Comparison of ENCODE assay signal across 19 cellular contexts in the genomic region with DNA sequence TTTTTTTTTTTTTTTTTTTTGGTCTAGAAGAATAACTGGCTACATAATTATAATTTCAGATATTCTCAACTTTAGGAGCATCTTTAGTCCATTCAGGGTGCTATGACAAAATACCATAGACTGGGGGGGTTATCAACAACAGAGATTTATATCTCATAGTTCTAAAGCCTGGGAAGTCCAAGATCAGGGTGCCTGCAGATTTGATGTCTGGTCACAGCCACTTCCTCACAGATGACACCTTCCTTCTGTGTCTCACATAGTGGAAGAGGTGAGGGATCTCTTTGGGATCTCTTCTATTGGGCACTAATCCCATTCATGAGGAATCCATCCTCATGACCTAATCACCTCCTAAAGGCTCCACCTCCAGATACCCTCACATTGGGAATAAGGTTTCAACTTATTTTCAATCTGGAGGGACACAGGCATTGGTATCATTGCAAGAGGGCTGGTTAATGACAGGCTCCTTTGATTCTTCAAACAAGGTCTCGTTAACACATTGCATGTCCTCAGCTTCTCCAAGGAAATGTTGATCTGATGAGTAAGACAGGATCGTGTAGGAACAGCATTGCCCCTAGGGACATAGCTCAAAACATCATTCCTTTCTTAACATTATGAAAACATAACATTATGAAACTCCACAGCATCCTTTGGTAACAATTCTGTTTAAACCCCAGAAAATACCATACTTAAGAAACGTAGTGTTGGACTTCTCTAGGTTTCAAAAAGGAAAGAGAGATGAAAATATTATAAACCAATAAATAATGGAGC.
DNase-seq lines count a peak whose midpoint lies in the region; ATAC-seq, FAIRE-seq and TF ChIP-seq lines count a peak whose summit lies in the region.
"Had no signal": no experiment of that assay in that cellular context is flagged by ENCODE, and none has a peak within 500 bp of the region (broad histone marks: within the 10 kb centered on the region; RNA-seq: fewer than 3 reads in every experiment).

No MANE protein-coding gene starts in this region.

- no peak overlapping the region for H3K4me3 Mint-ChIP-seq in stimulated activated naive B cell treated with anti-CD40 and anti-IgM and Interleukin-4, amounts not matched to agents 10 μg/mL and 1 μg/mL and 100 μg/mL, for 72 hours
- H3K4me3 Mint-ChIP-seq: activated CD8-positive, alpha-beta T cell treated with anti-CD3 and anti-CD28 coated beads, Interleukin-2, amount 10 ng/mL, durations not matched to agents 7 days and 5 days; CD4-positive, alpha-beta T cell; nephron progenitor cell had no signal

- POLR2A ChIA-PET in HepG2 (lab: Yijun Ruan, JAX), result no interaction called here

- peaks cover 46% of the 10 kb centered on the region for H3K9me3 ChIP-seq in HepG2 (ENCODE audit: low read length)
- H3K9me3 ChIP-seq: suprapubic skin had no signal

- in situ Hi-C loops in astrocyte of the spinal cord (cut with HindIII; ENCODE audit: low sequenced_read_pairs), result no loop called here
- in situ Hi-C loops in HepG2 (cut with HindIII; ENCODE audit: extremely low pct_ligation_motif_present, low pct_unique_long_range_greater_than_20kb), result no loop called here

- TF ChIP-seq CTCF in astrocyte of the spinal cord (IDR thresholded peaks at IDR 0.05; ENCODE audit: low read depth, low read length) (no peak), fibroblast of villous mesenchyme (IDR thresholded peaks at IDR 0.05; ENCODE audit: insufficient read depth, low read depth, low read length) (no peak), HepG2 (CRISPR knock-in tag; IDR thresholded peaks at IDR 0.05) (no peak)

- H3K36me3 Mint-ChIP-seq in stimulated activated naive B cell treated with anti-CD40 and anti-IgM and Interleukin-4, amounts not matched to agents 10 μg/mL and 1 μg/mL and 100 μg/mL, for 72 hours, result no peaks in the 10 kb centered on the region

- WGBS in HepG2 (ENCODE audit: low lambda C conversion rate), result 5% methylated on average over 3 of the region's 3 CpGs

- CTCF ChIA-PET in HepG2 (lab: Yijun Ruan, JAX; ENCODE audit: low intra/inter-chr PET ratio, low total read pairs), result no interaction called here

- no peak overlapping the region for H3K27ac Mint-ChIP-seq in stimulated activated naive B cell treated with anti-CD40 and anti-IgM and Interleukin-4, amounts not matched to agents 10 μg/mL and 1 μg/mL and 100 μg/mL, for 72 hours
- H3K27ac Mint-ChIP-seq: activated CD8-positive, alpha-beta T cell treated with anti-CD3 and anti-CD28 coated beads, Interleukin-2, amount 10 ng/mL, durations not matched to agents 7 days and 5 days; CD4-positive, alpha-beta T cell; nephron progenitor cell had no signal

- no peaks in the 10 kb centered on the region for H3K4me1 Mint-ChIP-seq in stimulated activated naive B cell treated with anti-CD40 and anti-IgM and Interleukin-4, amounts not matched to agents 10 μg/mL and 1 μg/mL and 100 μg/mL, for 72 hours

- H3K4me1 ChIP-seq in HepG2 (ENCODE audit: insufficient read depth, low read length), result no peaks in the 10 kb centered on the region
- H3K4me1 ChIP-seq: gastroesophageal sphincter had no signal

- H3K9ac ChIP-seq in HepG2 (ENCODE audit: insufficient read depth, low read depth, low read length), result no peak overlapping the region

- peaks cover 8 to 11% of the 10 kb centered on the region in 2 donors for H3K9me3 Mint-ChIP-seq in stimulated activated naive B cell treated with anti-CD40 and anti-IgM and Interleukin-4, amounts not matched to agents 10 μg/mL and 1 μg/mL and 100 μg/mL, for 72 hours

- no peak for ATAC-seq in HepG2
- ATAC-seq in stimulated activated naive B cell treated with anti-CD40 and anti-IgM and Interleukin-4, amounts not matched to agents 10 μg/mL and 1 μg/mL and 100 μg/mL, for 72 hours (replicated peaks), result no peak
- ATAC-seq: activated CD8-positive, alpha-beta T cell treated with anti-CD3 and anti-CD28 coated beads, Interleukin-2, amount 10 ng/mL, durations not matched to agents 7 days and 5 days; gastroesophageal sphincter; Panc1 had no signal

- DNase-seq in HS-5 (ENCODE audit: low read depth) (peak; percentile 87), astrocyte of the spinal cord (ENCODE audit: low read depth, low spot score) (peak; percentile 77), fibroblast of villous mesenchyme (ENCODE audit: low read depth) (peak; percentile 90), NCI-H1417 (lab: John Stamatoyannopoulos, UW) (no peak), NCI-H2171 (lab: John Stamatoyannopoulos, UW) (no peak), HepG2 (ENCODE audit: low spot score) (no peak)
- DNase-seq in stimulated activated naive B cell treated with anti-CD40 and anti-IgM and Interleukin-4, amounts not matched to agents 10 μg/mL and 1 μg/mL and 100 μg/mL, for 72 hours, result no peak
- DNase-seq: activated CD8-positive, alpha-beta T cell treated with anti-CD3 and anti-CD28 coated beads, Interleukin-2, amount 10 ng/mL, durations not matched to agents 7 days and 5 days; CD4-positive, alpha-beta T cell; DND-41; GOT3; MM.1S; NCI-H2029 treated with DMSO at 0.1 percent for 48 hours; NCI-H774; nephron progenitor cell had no signal

- no peak overlapping the region for H3K27ac ChIP-seq in HepG2 (ENCODE audit: extremely low read length, insufficient read depth, low read length)
- H3K27ac ChIP-seq: gastroesophageal sphincter, suprapubic skin had no signal

- no peak for TF ChIP-seq RAD21 in HepG2 (CRISPR knock-in tag; IDR thresholded peaks at IDR 0.05)

- H3K4me2 ChIP-seq in HepG2 (ENCODE audit: low read depth, low read length), result no peak overlapping the region

- no peak for FAIRE-seq in HepG2 (lab: Jason Lieb, UNC)

- no peaks in the 10 kb centered on the region for H3K27me3 ChIP-seq in HepG2 (ENCODE audit: control insufficient read depth in 1 of 2, insufficient read depth in 2 of 2, low read length in 2 of 2)
- H3K27me3 ChIP-seq: gastroesophageal sphincter, suprapubic skin had no signal

- TF ChIP-seq EP300 in HepG2 (IDR thresholded peaks at IDR 0.05; ENCODE audit: low read depth in 2 of 2, low read length in 2 of 2) (no peak), HepG2 (CRISPR knock-in tag; IDR thresholded peaks at IDR 0.05; ENCODE audit: borderline replicate concordance) (no peak)

- H3K36me3 ChIP-seq in HepG2 (replicated peaks in 1 of 2; ENCODE audit: control insufficient read depth in 1 of 2, insufficient read depth in 2 of 2, low read length in 2 of 2), result no peaks in the 10 kb centered on the region
- H3K36me3 ChIP-seq: gastroesophageal sphincter, suprapubic skin had no signal

- H3K27me3 Mint-ChIP-seq in stimulated activated naive B cell treated with anti-CD40 and anti-IgM and Interleukin-4, amounts not matched to agents 10 μg/mL and 1 μg/mL and 100 μg/mL, for 72 hours, result peaks cover 0 to 5% of the 10 kb centered on the region in 2 donors
- H3K27me3 Mint-ChIP-seq: CD4-positive, alpha-beta T cell had no signal

- H3K4me3 ChIP-seq in astrocyte of the spinal cord (ENCODE audit: low read depth, low read length) (no peak overlapping the region), fibroblast of villous mesenchyme (ENCODE audit: low read depth, low read length) (no peak overlapping the region), HepG2 (replicated peaks in 1 of 3; ENCODE audit: insufficient read depth in 1 of 3, low read depth in 2 of 3, low read length in 3 of 3) (no peak overlapping the region)
- H3K4me3 ChIP-seq: gastroesophageal sphincter, lung, suprapubic skin had no signal

- no peaks in the 10 kb centered on the region for H4K20me1 ChIP-seq in HepG2 (ENCODE audit: insufficient read depth, low read length)

- no TSS peak for BruUV-seq in HepG2 (replicated peaks; lab: Mats Ljungman, UMichigan)

- TF ChIP-seq POLR2A in HepG2 (IDR thresholded peaks at IDR 0.05; ENCODE audit: insufficient read depth in 1 of 2, low read depth in 2 of 2, low read length in 2 of 2), result no peak

- intact Hi-C loops in HepG2 (cut with micrococcal nuclease; ENCODE audit: unreplicated experiment), result no loop called here

- no peak overlapping the region for H2AFZ ChIP-seq in HepG2 (ENCODE audit: low read length)

- H3K79me2 ChIP-seq in HepG2 (ENCODE audit: insufficient read depth, low read length), result no peaks in the 10 kb centered on the region

TF ChIP-seq in HepG2, 621 proteins besides CTCF, POLR2A, EP300 and RAD21 (continues in another document):
- TF ChIP-seq, protein P1, sequence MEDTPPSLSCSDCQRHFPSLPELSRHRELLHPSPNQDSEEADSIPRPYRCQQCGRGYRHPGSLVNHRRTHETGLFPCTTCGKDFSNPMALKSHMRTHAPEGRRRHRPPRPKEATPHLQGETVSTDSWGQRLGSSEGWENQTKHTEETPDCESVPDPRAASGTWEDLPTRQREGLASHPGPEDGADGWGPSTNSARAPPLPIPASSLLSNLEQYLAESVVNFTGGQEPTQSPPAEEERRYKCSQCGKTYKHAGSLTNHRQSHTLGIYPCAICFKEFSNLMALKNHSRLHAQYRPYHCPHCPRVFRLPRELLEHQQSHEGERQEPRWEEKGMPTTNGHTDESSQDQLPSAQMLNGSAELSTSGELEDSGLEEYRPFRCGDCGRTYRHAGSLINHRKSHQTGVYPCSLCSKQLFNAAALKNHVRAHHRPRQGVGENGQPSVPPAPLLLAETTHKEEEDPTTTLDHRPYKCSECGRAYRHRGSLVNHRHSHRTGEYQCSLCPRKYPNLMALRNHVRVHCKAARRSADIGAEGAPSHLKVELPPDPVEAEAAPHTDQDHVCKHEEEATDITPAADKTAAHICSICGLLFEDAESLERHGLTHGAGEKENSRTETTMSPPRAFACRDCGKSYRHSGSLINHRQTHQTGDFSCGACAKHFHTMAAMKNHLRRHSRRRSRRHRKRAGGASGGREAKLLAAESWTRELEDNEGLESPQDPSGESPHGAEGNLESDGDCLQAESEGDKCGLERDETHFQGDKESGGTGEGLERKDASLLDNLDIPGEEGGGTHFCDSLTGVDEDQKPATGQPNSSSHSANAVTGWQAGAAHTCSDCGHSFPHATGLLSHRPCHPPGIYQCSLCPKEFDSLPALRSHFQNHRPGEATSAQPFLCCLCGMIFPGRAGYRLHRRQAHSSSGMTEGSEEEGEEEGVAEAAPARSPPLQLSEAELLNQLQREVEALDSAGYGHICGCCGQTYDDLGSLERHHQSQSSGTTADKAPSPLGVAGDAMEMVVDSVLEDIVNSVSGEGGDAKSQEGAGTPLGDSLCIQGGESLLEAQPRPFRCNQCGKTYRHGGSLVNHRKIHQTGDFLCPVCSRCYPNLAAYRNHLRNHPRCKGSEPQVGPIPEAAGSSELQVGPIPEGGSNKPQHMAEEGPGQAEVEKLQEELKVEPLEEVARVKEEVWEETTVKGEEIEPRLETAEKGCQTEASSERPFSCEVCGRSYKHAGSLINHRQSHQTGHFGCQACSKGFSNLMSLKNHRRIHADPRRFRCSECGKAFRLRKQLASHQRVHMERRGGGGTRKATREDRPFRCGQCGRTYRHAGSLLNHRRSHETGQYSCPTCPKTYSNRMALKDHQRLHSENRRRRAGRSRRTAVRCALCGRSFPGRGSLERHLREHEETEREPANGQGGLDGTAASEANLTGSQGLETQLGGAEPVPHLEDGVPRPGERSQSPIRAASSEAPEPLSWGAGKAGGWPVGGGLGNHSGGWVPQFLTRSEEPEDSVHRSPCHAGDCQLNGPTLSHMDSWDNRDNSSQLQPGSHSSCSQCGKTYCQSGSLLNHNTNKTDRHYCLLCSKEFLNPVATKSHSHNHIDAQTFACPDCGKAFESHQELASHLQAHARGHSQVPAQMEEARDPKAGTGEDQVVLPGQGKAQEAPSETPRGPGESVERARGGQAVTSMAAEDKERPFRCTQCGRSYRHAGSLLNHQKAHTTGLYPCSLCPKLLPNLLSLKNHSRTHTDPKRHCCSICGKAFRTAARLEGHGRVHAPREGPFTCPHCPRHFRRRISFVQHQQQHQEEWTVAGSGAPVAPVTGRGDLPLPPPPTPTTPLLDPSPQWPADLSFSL (CRISPR knock-in tag; IDR thresholded peaks at IDR 0.05), result no peak

Comparison
In these comparisons a context has a peak if more than half of its experiments do, and no peak if none do; other contexts are left out.
1. DNase-seq: peak in HS-5 (single experiment), astrocyte of the spinal cord (single experiment) and fibroblast of villous mesenchyme (single experiment); none in NCI-H1417 (0 of 3), NCI-H2171 (single experiment), HepG2 (single experiment) and stimulated activated naive B cell treated with anti-CD40 and anti-IgM and Interleukin-4, amounts not matched to agents 10 μg/mL and 1 μg/mL and 100 μg/mL, for 72 hours (single experiment).